In genomic region chr12:130449291-130449690, GRCh38 we compare ENCODE assay signal across 25 cellular contexts.
"Had no signal": no experiment of that assay in that cellular context is flagged by ENCODE, and none has a peak within 500 bp of the region (broad histone marks: within the 10 kb centered on the region; RNA-seq: fewer than 3 reads in every experiment).

No MANE protein-coding gene starts in this region.

- H3K27me3 ChIP-seq: dorsolateral prefrontal cortex, foreskin keratinocyte, hepatocyte, left lung had no signal

- H3K4me2 ChIP-seq: hepatocyte had no signal

- H3K4me3 Mint-ChIP-seq: immature natural killer cell, mesothelial cell of epicardium, naive B cell had no signal

- DNase-seq: dermis blood vessel endothelial cell; dorsolateral prefrontal cortex; effector CD4-positive, alpha-beta T cell; effector memory CD4-positive, alpha-beta T cell; foreskin keratinocyte; hypothalamus; immature natural killer cell; islet precursor cell; left cardiac atrium; left lung; left ventricle myocardium superior; lower lobe of right lung; mesenchymal stem cell; naive B cell had no signal

- H3K4me1 Mint-ChIP-seq: immature natural killer cell, mesothelial cell of epicardium, naive B cell had no signal

- H3K27me3 Mint-ChIP-seq: naive B cell had no signal

- H3K9me3 Mint-ChIP-seq: immature natural killer cell, mesothelial cell of epicardium, naive B cell had no signal

- H3K36me3 ChIP-seq: esophagus muscularis mucosa, gastroesophageal sphincter, heart left ventricle, left lung, lower lobe of right lung had no signal

- H3K27ac ChIP-seq: coronary artery, dorsolateral prefrontal cortex, esophagus muscularis mucosa, foreskin keratinocyte, gastroesophageal sphincter, heart left ventricle, hepatocyte, left lung, lower lobe of right lung had no signal

- H3K9me3 ChIP-seq: esophagus muscularis mucosa, gastroesophageal sphincter, heart left ventricle, left lung, lower lobe of right lung, mucosa of descending colon had no signal

- H3K4me3 ChIP-seq: coronary artery, dorsolateral prefrontal cortex, esophagus muscularis mucosa, gastroesophageal sphincter, heart left ventricle, hepatocyte, left lung, lower lobe of right lung, mucosa of descending colon had no signal

- H3K36me3 Mint-ChIP-seq: immature natural killer cell, mesothelial cell of epicardium, naive B cell had no signal

- H3K27ac Mint-ChIP-seq: immature natural killer cell, mesothelial cell of epicardium, naive B cell had no signal

- FAIRE-seq: colon, endometrium, endothelial cell of umbilical vein, frontal cortex had no signal

- H2AFZ ChIP-seq: hepatocyte had no signal

- H3K4me1 ChIP-seq: esophagus muscularis mucosa, foreskin keratinocyte, gastroesophageal sphincter, heart left ventricle, left lung, lower lobe of right lung had no signal
